Comparison of ENCODE assay signal across 12 cellular contexts in the genomic region with DNA sequence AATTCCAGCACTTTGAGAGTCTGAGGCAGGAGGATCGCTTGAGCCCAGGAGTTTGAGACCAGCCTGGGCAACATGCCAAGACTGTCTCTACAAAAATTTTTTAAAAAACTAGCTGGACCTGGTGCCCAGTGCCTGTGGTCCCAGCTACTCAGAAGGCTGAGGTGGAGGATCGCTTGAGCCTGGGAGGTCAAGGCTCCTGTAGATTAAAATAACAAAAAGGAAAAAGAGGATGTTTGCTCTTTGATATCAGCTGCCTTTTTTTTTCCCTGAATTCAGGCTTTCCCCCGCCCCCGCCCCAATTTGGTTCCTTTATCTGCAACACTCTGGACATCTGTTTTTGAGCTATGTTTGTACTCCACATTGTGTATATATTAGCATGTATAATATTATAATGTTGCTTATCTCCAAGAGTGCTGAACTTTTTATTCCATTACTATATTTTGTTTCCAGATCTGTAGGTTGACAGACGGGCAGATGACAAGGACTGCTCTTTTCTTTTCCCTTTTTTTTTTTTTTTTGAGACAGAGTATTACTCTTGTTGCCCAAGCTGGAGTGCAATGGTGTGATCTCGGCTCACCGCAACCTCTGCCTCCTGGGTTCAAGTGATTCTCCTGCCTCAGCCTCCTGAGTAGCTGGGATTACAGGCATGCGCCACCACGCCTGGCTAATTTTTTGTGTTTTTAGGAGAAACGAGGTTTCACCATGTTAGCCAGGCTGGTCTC. TPM values are rescaled to one million over a fixed set of nuclear protein-coding genes. Genes with fewer than 3 reads are reported as not detected.
DNase-seq lines count a peak whose midpoint lies in the region; ATAC-seq, FAIRE-seq and TF ChIP-seq lines count a peak whose summit lies in the region.
"Had no signal": no experiment of that assay in that cellular context is flagged by ENCODE, and none has a peak within 500 bp of the region (broad histone marks: within the 10 kb centered on the region; RNA-seq: fewer than 3 reads in every experiment).

No MANE protein-coding gene starts in this region.

- intact Hi-C loops in heart left ventricle (cut with DNase I) (loop anchor here in 2 of 10 donors (5.0 to 10.0 kb wide), 2 partner anchors 47 to 225 kb away; a partner anchor contains a TSS), Right ventricle myocardium inferior (cut with DNase I) (loop anchor here (5.0 kb wide), 1 partner anchor 77 kb away; a partner anchor contains a TSS), K562 (cut with micrococcal nuclease) (loop anchor here (10.0 kb wide), 1 partner anchor 85 kb away; no protein-coding TSS in a partner anchor), vagina (cut with DNase I) (no loop called here)

- peaks cover 74% of the 10 kb centered on the region for H3K79me2 ChIP-seq in K562 (ENCODE audit: control insufficient read depth, insufficient read depth, low read length)

- H2AFZ ChIP-seq in K562 (ENCODE audit: low read depth, low read length) = no peak overlapping the region

- H4K20me1 ChIP-seq in K562 (replicated peaks; ENCODE audit: control insufficient read depth, insufficient read depth, low read length) = no peaks in the 10 kb centered on the region

- no peaks in the 10 kb centered on the region for H3K27me3 ChIP-seq in heart left ventricle
- H3K27me3 ChIP-seq in K562 (ENCODE audit: control insufficient read depth in 2 of 2, insufficient read depth in 2 of 2, low read length in 2 of 2) = no peaks in the 10 kb centered on the region
- H3K27me3 ChIP-seq in vagina = no peaks in the 10 kb centered on the region

- TF ChIP-seq CTCF in heart left ventricle (IDR thresholded peaks at IDR 0.05) (no peak), K562 (IDR thresholded peaks at IDR 0.05 in 2 of 3, conservative IDR thresholded peaks at IDR 0.05 in 1 of 3; ENCODE audit: insufficient read depth in 2 of 3, low read depth in 1 of 3, low read length in 3 of 3) (no peak), vagina (IDR thresholded peaks at IDR 0.05) (no peak)

- H3K27ac ChIP-seq in heart left ventricle (peak overlapping the region; percentile 6 to 72 (median 48)), K562 (ENCODE audit: extremely low read depth, low read depth, low read length) (peak overlapping the region; percentile 74), mesodermal cell (ENCODE audit: low read depth, low read length, severe bottlenecking) (peak overlapping the region; percentile 43), vagina (peak overlapping the region; percentile 80)

- no TSS peak for BruUV-seq in K562 (replicated peaks; lab: Mats Ljungman, UMichigan)

- H3K4me1 ChIP-seq in heart left ventricle = peaks cover 0 to 93% (median 30%) of the 10 kb centered on the region in 12 donors
- peaks cover 31 to 33% of the 10 kb centered on the region in 2 experiments for H3K4me1 ChIP-seq in K562 (replicated peaks in 1 of 2; ENCODE audit: control insufficient read depth in 2 of 2, insufficient read depth in 2 of 2, low read length in 2 of 2)
- H3K4me1 ChIP-seq in mesodermal cell (ENCODE audit: control insufficient read depth, insufficient read depth, low read length, poor library complexity, severe bottlenecking) = peaks cover 16% of the 10 kb centered on the region
- H3K4me1 ChIP-seq in vagina = peaks cover 29% of the 10 kb centered on the region

- TF ChIP-seq EP300 in K562 (IDR thresholded peaks at IDR 0.05; ENCODE audit: low read length) = peak; percentile 71

- 60 to 69% (median 66%) methylated on average over 10 of the region's 10 CpGs for WGBS in heart left ventricle, 4 donors
- 6% methylated on average over 8 of the region's 10 CpGs for WGBS in K562 (ENCODE audit: insufficient coverage, low coverage, missing lambda C conversion rate)
- WGBS in mesodermal cell (ENCODE audit: insufficient coverage in 2 of 2), 2 experiments = 60 to 87% methylated on average over 2 to 5 of the region's 10 CpGs

- peak overlapping the region; percentile 57 to 76; a peak in 3 of 4 replicates for H3K9ac ChIP-seq in K562 (ENCODE audit: insufficient read depth in 1 of 2, low read depth in 2 of 2, low read length in 2 of 2)

- H3K9me1 ChIP-seq in K562 (ENCODE audit: control insufficient read depth, insufficient read depth, low read length) = no peaks in the 10 kb centered on the region

- no peak for ATAC-seq in heart left ventricle
- no peak for ATAC-seq in Right ventricle myocardium inferior
- peak; percentile 3; the same call in 1 of the 3 replicates for ATAC-seq in K562
- ATAC-seq: left lobe of liver had no signal

- no peak for DNase-seq in heart left ventricle
- no peak for DNase-seq in Right ventricle myocardium inferior (ENCODE audit: missing footprints)
- DNase-seq in K562 (ENCODE audit: extremely low read depth in 1 of 4, low spot score in 3 of 4) = peak; percentile 32 to 77 (median 42)
- no peak for DNase-seq in vagina (ENCODE audit: extremely low spot score in 2 of 2)
- DNase-seq in NCI-H1417 treated with DMSO at 0.1 percent for 48 hours (lab: John Stamatoyannopoulos, UW) = no peak
- DNase-seq in T1000 (lab: John Stamatoyannopoulos, UW) = no peak
- DNase-seq in GM19239 (ENCODE audit: insufficient read length, low spot score) = no peak
- DNase-seq: activated gamma-delta T cell; endodermal cell; stimulated activated CD4-positive, alpha-beta T cell treated with anti-CD3 and anti-CD28 coated beads, Interleukin-12 subunit alpha, Interleukin-12 subunit beta, amount 100 ng/mL, for 4 hours had no signal

- CTCF ChIA-PET in K562 (lab: Yijun Ruan, JAX; ENCODE audit: low intra/inter-chr PET ratio) = no interaction called here

- H3K36me3 ChIP-seq in heart left ventricle = no peaks in the 10 kb centered on the region
- peaks cover 15% of the 10 kb centered on the region for H3K36me3 ChIP-seq in K562 (ENCODE audit: control insufficient read depth, insufficient read depth, low read length)
- peaks cover 44% of the 10 kb centered on the region for H3K36me3 ChIP-seq in mesodermal cell (ENCODE audit: control insufficient read depth, insufficient read depth, low read length)
- H3K36me3 ChIP-seq in vagina = no peaks in the 10 kb centered on the region

- POLR2A ChIA-PET in K562 (lab: Yijun Ruan, JAX) = interaction anchor here (0.6 to 2.3 kb wide), 8 partner anchors 9 to 1384 kb away, joined by 3 to 13 read pairs (median 5); a partner anchor contains a TSS

- peak overlapping the region in 1 of 12 donors; percentile 12 for H3K4me3 ChIP-seq in heart left ventricle
- H3K4me3 ChIP-seq in K562 = no peak overlapping the region
- H3K4me3 ChIP-seq in mesodermal cell (ENCODE audit: extremely low read depth, insufficient read depth, low read length, poor library complexity, severe bottlenecking) = no peak overlapping the region
- H3K4me3 ChIP-seq in vagina = no peak overlapping the region

- peak; percentile 70 for FAIRE-seq in K562 (lab: Jason Lieb, UNC)
- FAIRE-seq in GM19239 (lab: Jason Lieb, UNC) = no peak

- H3K9me3 ChIP-seq in heart left ventricle (no peaks in the 10 kb centered on the region), K562 (replicated peaks; ENCODE audit: control insufficient read depth, insufficient read depth, low read depth, low read length) (no peaks in the 10 kb centered on the region), mesodermal cell (ENCODE audit: control insufficient read depth, low read length) (no peaks in the 10 kb centered on the region), vagina (no peaks in the 10 kb centered on the region)

- H3K4me2 ChIP-seq in K562 (ENCODE audit: insufficient read depth, low read length) = peak overlapping the region; percentile 64

- TF ChIP-seq RAD21 in K562 (CRISPR knock-in tag; conservative IDR thresholded peaks at IDR 0.05 in 1 of 2, IDR thresholded peaks at IDR 0.05 in 1 of 2) = no peak

- TF ChIP-seq POLR2A in heart left ventricle (IDR thresholded peaks at IDR 0.05) (no peak), K562 (conservative IDR thresholded peaks at IDR 0.05) (no peak), vagina (IDR thresholded peaks at IDR 0.05) (no peak)

- in situ Hi-C loops in K562 (cut with MboI) = no loop called here

RNA-seq across cellular contexts. Expression of a gene that starts 4.6 kb away (rescaled TPM):
- total RNA-seq in heart left ventricle (10 to 100 TPM; 29.9 to 74.8 (median 43.3) TPM), Right ventricle myocardium inferior (23.5 TPM), K562 (2014; rRNA removed) (71.6 and 79.2 TPM in 2 replicates), K562 (2014; rRNA removed; fragmentation: Illumina TruSeq; extraction: Trizol) (123 and 151 TPM in 2 replicates), K562 (2015; rRNA removed; fragmentation: Illumina TruSeq; extraction: Trizol) (139 and 146 TPM in 2 replicates), K562 (2021) (74.5 and 78.9 TPM in 2 replicates), vagina (60.9 TPM)
- polyA plus RNA-seq in heart left ventricle (10 to 100 TPM; 28.6 to 37.6 TPM), K562 (2011; rRNA removed) (86.1 and 130 TPM in 2 replicates), K562 (2014; fragmentation: Illumina TruSeq; extraction: Trizol) (168 and 223 TPM in 2 replicates), K562 (2014; fragmentation: Nextera tagmentation; extraction: Ambion mirVana) (100 to 1,000 TPM in 1 of 2 experiments, 10 to 100 TPM in 1; 84.1 to 117 TPM), K562 (2014; rRNA removed) (105 and 120 TPM in 2 replicates)
- 73.6 and 212 TPM in 2 replicates for total RNA-seq in K562 (2011; cell fraction: chromatin; rRNA removed; ENCODE audit: low replicate concordance)
- total RNA-seq in K562 (2011; cell fraction: nucleolus; rRNA removed) = 47.9 and 52.2 TPM in 2 replicates
- total RNA-seq in K562 (2011; cell fraction: nucleoplasm; rRNA removed) = 117 and 168 TPM in 2 replicates
- polyA plus RNA-seq in K562 (2011; cell fraction: cytosol; rRNA removed) = 29.4 and 62.8 TPM in 2 replicates
- polyA plus RNA-seq in K562 (2011; cell fraction: nucleus; rRNA removed) = 35.7 and 48.2 TPM in 2 replicates
- 89.0 and 148 TPM in 2 replicates for polyA plus RNA-seq in K562 (2012)
- 112 and 131 TPM in 2 replicates for polyA minus RNA-seq in K562 (2011; rRNA and poly(A)+ RNA removed)
- polyA minus RNA-seq in K562 (2011; cell fraction: cytosol; rRNA and poly(A)+ RNA removed) = 45.5 and 56.4 TPM in 2 replicates
- polyA minus RNA-seq in K562 (2011; cell fraction: nucleus; rRNA and poly(A)+ RNA removed) = 24.9 and 45.7 TPM in 2 replicates
- 90.6 TPM for polyA plus RNA-seq in mesodermal cell (2013, experiment 1 of 2)
- polyA plus RNA-seq in mesodermal cell (2013, experiment 2 of 2) = 102 TPM

RNA-seq across cellular contexts. Expression of a gene that starts 9.1 kb away (rescaled TPM):
- total RNA-seq in heart left ventricle = 100 to 1,000 TPM; 335 to 999 (median 717) TPM
- polyA plus RNA-seq in heart left ventricle = 100 to 1,000 TPM; 135 to 196 TPM
- total RNA-seq in Right ventricle myocardium inferior = 457 TPM
- 30.6 and 82.8 TPM in 2 replicates for total RNA-seq in K562 (2011; cell fraction: chromatin; rRNA removed; ENCODE audit: low replicate concordance)
- total RNA-seq in K562 (2011; cell fraction: nucleolus; rRNA removed) = 20.7 and 26.5 TPM in 2 replicates
- 35.7 and 51.1 TPM in 2 replicates for total RNA-seq in K562 (2011; cell fraction: nucleoplasm; rRNA removed)
- total RNA-seq in K562 (2014; rRNA removed) = 26.2 and 29.3 TPM in 2 replicates
- 55.3 and 60.3 TPM in 2 replicates for total RNA-seq in K562 (2014; rRNA removed; fragmentation: Illumina TruSeq; extraction: Trizol)
- total RNA-seq in K562 (2015; rRNA removed; fragmentation: Illumina TruSeq; extraction: Trizol) = 40.5 and 46.0 TPM in 2 replicates
- 43.3 and 43.8 TPM in 2 replicates for total RNA-seq in K562 (2021)
- 28.2 and 33.7 TPM in 2 replicates for polyA plus RNA-seq in K562 (2011; rRNA removed)
- polyA plus RNA-seq in K562 (2011; cell fraction: cytosol; rRNA removed) = 22.3 and 28.3 TPM in 2 replicates
- 13.2 and 17.5 TPM in 2 replicates for polyA plus RNA-seq in K562 (2011; cell fraction: nucleus; rRNA removed)
- polyA plus RNA-seq in K562 (2012) = 20.1 and 25.8 TPM in 2 replicates
- polyA plus RNA-seq in K562 (2014; fragmentation: Illumina TruSeq; extraction: Trizol) = 35.8 and 42.9 TPM in 2 replicates
- 10 to 100 TPM; 15.6 to 17.4 TPM for polyA plus RNA-seq in K562 (2014; fragmentation: Nextera tagmentation; extraction: Ambion mirVana)
- 14.4 and 16.4 TPM in 2 replicates for polyA plus RNA-seq in K562 (2014; rRNA removed)
- polyA minus RNA-seq in K562 (2011; rRNA and poly(A)+ RNA removed) = 107 and 171 TPM in 2 replicates
- polyA minus RNA-seq in K562 (2011; cell fraction: cytosol; rRNA and poly(A)+ RNA removed) = 28.3 and 40.1 TPM in 2 replicates
- 15.1 and 27.8 TPM in 2 replicates for polyA minus RNA-seq in K562 (2011; cell fraction: nucleus; rRNA and poly(A)+ RNA removed)
- polyA plus RNA-seq in mesodermal cell (2013, experiment 1 of 2) = 31.0 TPM
- 25.8 TPM for polyA plus RNA-seq in mesodermal cell (2013, experiment 2 of 2)
- total RNA-seq in vagina = 38.1 TPM

RNA-seq across cellular contexts. Expression of a gene that starts 48.5 kb away (rescaled TPM):
- 10 to 100 TPM; 10.6 to 25.9 (median 20.0) TPM for total RNA-seq in heart left ventricle
- 10 to 100 TPM in 1 of 2 donors, 1 to 10 TPM in 1; 5.2 to 13.7 TPM for polyA plus RNA-seq in heart left ventricle
- total RNA-seq in Right ventricle myocardium inferior = 15.1 TPM
- 13.6 and 19.2 TPM in 2 replicates for total RNA-seq in K562 (2011; cell fraction: chromatin; rRNA removed; ENCODE audit: low replicate concordance)
- 6.5 and 6.7 TPM in 2 replicates for total RNA-seq in K562 (2011; cell fraction: nucleolus; rRNA removed)
- total RNA-seq in K562 (2011; cell fraction: nucleoplasm; rRNA removed) = 13.9 and 23.0 TPM in 2 replicates
- 7.9 and 9.8 TPM in 2 replicates for total RNA-seq in K562 (2014; rRNA removed)
- 19.1 and 19.7 TPM in 2 replicates for total RNA-seq in K562 (2014; rRNA removed; fragmentation: Illumina TruSeq; extraction: Trizol)
- 15.4 and 16.1 TPM in 2 replicates for total RNA-seq in K562 (2015; rRNA removed; fragmentation: Illumina TruSeq; extraction: Trizol)
- total RNA-seq in K562 (2021) = 18.9 and 20.4 TPM in 2 replicates
- polyA plus RNA-seq in K562 (2011; rRNA removed) = 14.0 and 14.8 TPM in 2 replicates
- 9.5 and 14.7 TPM in 2 replicates for polyA plus RNA-seq in K562 (2011; cell fraction: cytosol; rRNA removed)
- polyA plus RNA-seq in K562 (2011; cell fraction: nucleus; rRNA removed) = 6.4 and 7.7 TPM in 2 replicates
- 10.3 and 17.1 TPM in 2 replicates for polyA plus RNA-seq in K562 (2012)
- polyA plus RNA-seq in K562 (2014; fragmentation: Illumina TruSeq; extraction: Trizol) = 17.0 and 17.9 TPM in 2 replicates
- polyA plus RNA-seq in K562 (2014; fragmentation: Nextera tagmentation; extraction: Ambion mirVana) = 1 to 10 TPM; 3.9 to 7.2 TPM
- 9.5 and 10.8 TPM in 2 replicates for polyA plus RNA-seq in K562 (2014; rRNA removed)
- polyA minus RNA-seq in K562 (2011; rRNA and poly(A)+ RNA removed) = 17.0 and 25.0 TPM in 2 replicates
- polyA minus RNA-seq in K562 (2011; cell fraction: cytosol; rRNA and poly(A)+ RNA removed) = 5.6 and 7.8 TPM in 2 replicates
- 4.4 and 7.0 TPM in 2 replicates for polyA minus RNA-seq in K562 (2011; cell fraction: nucleus; rRNA and poly(A)+ RNA removed)
- 17.2 TPM for polyA plus RNA-seq in mesodermal cell (2013, experiment 1 of 2)
- 14.2 TPM for polyA plus RNA-seq in mesodermal cell (2013, experiment 2 of 2)
- 25.3 TPM for total RNA-seq in vagina

RNA-seq across cellular contexts. Expression of a gene that starts 48.6 kb away (rescaled TPM):
- total RNA-seq in heart left ventricle (10 to 100 TPM; 10.5 to 27.8 (median 13.7) TPM), Right ventricle myocardium inferior (11.7 TPM), K562 (2014; rRNA removed) (30.6 and 37.0 TPM in 2 replicates), K562 (2014; rRNA removed; fragmentation: Illumina TruSeq; extraction: Trizol) (58.6 and 67.7 TPM in 2 replicates), K562 (2015; rRNA removed; fragmentation: Illumina TruSeq; extraction: Trizol) (48.8 and 54.1 TPM in 2 replicates), K562 (2021) (43.3 and 48.9 TPM in 2 replicates), vagina (25.8 TPM)
- polyA plus RNA-seq in heart left ventricle (10 to 100 TPM in 1 of 2 donors, 1 to 10 TPM in 1; 8.6 to 18.9 TPM), K562 (2011; rRNA removed) (43.3 and 64.9 TPM in 2 replicates), K562 (2014; fragmentation: Illumina TruSeq; extraction: Trizol) (49.7 and 60.8 TPM in 2 replicates), K562 (2014; fragmentation: Nextera tagmentation; extraction: Ambion mirVana) (10 to 100 TPM; 51.6 to 57.8 TPM), K562 (2014; rRNA removed) (42.8 and 47.7 TPM in 2 replicates)
- 17.7 and 33.3 TPM in 2 replicates for total RNA-seq in K562 (2011; cell fraction: chromatin; rRNA removed; ENCODE audit: low replicate concordance)
- total RNA-seq in K562 (2011; cell fraction: nucleolus; rRNA removed) = 12.5 and 13.2 TPM in 2 replicates
- 19.1 and 35.8 TPM in 2 replicates for total RNA-seq in K562 (2011; cell fraction: nucleoplasm; rRNA removed)
- 14.2 and 23.3 TPM in 2 replicates for polyA plus RNA-seq in K562 (2011; cell fraction: cytosol; rRNA removed)
- polyA plus RNA-seq in K562 (2011; cell fraction: nucleus; rRNA removed) = 8.9 and 9.2 TPM in 2 replicates
- 25.3 and 44.8 TPM in 2 replicates for polyA plus RNA-seq in K562 (2012)
- 36.0 and 41.6 TPM in 2 replicates for polyA minus RNA-seq in K562 (2011; rRNA and poly(A)+ RNA removed)
- 9.2 and 21.6 TPM in 2 replicates for polyA minus RNA-seq in K562 (2011; cell fraction: cytosol; rRNA and poly(A)+ RNA removed)
- 5.8 and 8.3 TPM in 2 replicates for polyA minus RNA-seq in K562 (2011; cell fraction: nucleus; rRNA and poly(A)+ RNA removed)
- 26.3 TPM for polyA plus RNA-seq in mesodermal cell (2013, experiment 1 of 2)
- polyA plus RNA-seq in mesodermal cell (2013, experiment 2 of 2) = 29.2 TPM

Comparison
In these comparisons a context has a peak if more than half of its experiments do, and no peak if none do; other contexts are left out.
1. DNase-seq: peak in K562 (4 of 4); none in heart left ventricle (0 of 5), Right ventricle myocardium inferior (single experiment), vagina (0 of 2), NCI-H1417 treated with DMSO at 0.1 percent for 48 hours (single experiment), T1000 (single experiment) and GM19239 (single experiment).
2. Peak in every context shown above with its lines, with median percentiles within 50 percentile points of each other: H3K27ac ChIP-seq.